9 cellular contexts compared by ENCODE assay signal in the genomic region with DNA sequence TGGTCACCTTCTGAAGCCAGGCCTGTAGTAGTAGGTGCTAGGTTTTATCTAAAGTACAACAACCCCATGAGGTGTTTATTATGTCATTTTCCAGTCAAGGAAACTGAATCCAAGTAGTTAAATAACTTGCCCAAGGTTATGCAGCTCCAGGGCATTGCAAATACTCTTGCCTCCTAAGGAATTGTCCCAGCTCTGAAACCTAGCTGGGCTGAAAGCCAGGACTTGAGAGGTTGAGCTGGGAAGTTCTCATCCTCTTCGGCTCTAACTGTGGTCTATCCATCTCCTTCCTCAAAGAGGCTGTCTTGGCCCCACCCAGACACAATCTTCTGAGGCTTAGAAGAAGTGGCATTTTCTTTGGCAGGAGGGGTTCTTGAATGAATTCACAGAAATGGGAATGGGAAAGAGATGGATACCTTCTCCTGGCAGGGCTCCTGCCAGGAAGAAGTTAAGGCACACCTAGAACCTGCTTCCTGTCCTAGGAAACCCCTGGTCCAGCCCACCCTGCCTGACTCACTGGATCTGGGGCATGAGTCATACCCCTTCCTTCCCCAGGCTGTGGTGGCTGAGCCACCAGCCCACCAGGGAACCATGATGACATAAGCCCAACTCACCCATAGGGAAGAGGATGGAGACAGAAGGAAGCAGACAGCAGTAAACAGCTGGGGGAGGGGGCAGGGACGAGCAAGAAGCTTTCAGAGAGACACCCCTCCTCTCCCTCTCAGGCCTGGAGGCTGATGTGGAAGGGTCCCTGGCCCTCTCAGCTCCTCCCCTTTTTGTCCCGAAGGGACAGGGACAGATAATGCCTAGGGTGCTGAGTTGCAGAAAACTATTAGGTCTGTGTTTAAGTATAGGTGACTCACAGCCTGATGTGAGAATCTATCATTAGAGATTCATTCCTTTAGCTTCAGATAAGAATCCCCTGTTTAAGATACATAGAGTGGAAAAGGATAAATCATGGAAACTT.
DNase-seq lines count a peak whose midpoint lies in the region; ATAC-seq and TF ChIP-seq lines count a peak whose summit lies in the region.
"Had no signal": no experiment of that assay in that cellular context is flagged by ENCODE, and none has a peak within 500 bp of the region (broad histone marks: within the 10 kb centered on the region; RNA-seq: fewer than 3 reads in every experiment).

No MANE protein-coding gene starts in this region.

- ATAC-seq in HG02884 (IDR thresholded peaks at IDR 0.05; ENCODE audit: unreplicated experiment): no peak
- ATAC-seq in GM18517 (IDR thresholded peaks at IDR 0.05; ENCODE audit: unreplicated experiment): no peak

- peak; percentile 76 for DNase-seq in activated effector memory CD4-positive, alpha-beta T cell treated with anti-CD3 and anti-CD28 coated beads, Interleukin-2, amount 50 U/mL, for 16 hours
- no peak for DNase-seq in activated effector memory CD4-positive, alpha-beta T cell treated with Interleukin-2 at 50 U/mL for 16 hours
- DNase-seq in SW 1271 (lab: John Stamatoyannopoulos, UW): peak; percentile 90 to 91
- peak; percentile 85 for DNase-seq in fibroblast of mammary gland (ENCODE audit: low read depth)
- peak; percentile 67 for DNase-seq in stimulated activated CD8-positive, alpha-beta memory T cell treated with anti-CD3 and anti-CD28 coated beads, Interleukin-4, amount 100 ng/mL, for 48 hours
- no peak for DNase-seq in effector CD4-positive, alpha-beta T cell
- DNase-seq: colonic mucosa had no signal

- no peak for TF ChIP-seq CTCF in fibroblast of mammary gland (conservative IDR thresholded peaks at IDR 0.05; ENCODE audit: control insufficient read depth, insufficient read depth, low read depth, low read length)

- H3K4me3 ChIP-seq in fibroblast of mammary gland (ENCODE audit: control insufficient read depth, low read depth, low read length): no peak overlapping the region
- H3K4me3 ChIP-seq: colonic mucosa had no signal

Comparison
In these comparisons a context has a peak if more than half of its experiments do, and no peak if none do; other contexts are left out.
1. DNase-seq: peak in activated effector memory CD4-positive, alpha-beta T cell treated with anti-CD3 and anti-CD28 coated beads, Interleukin-2, amount 50 U/mL, for 16 hours (single experiment), SW 1271 (2 of 2), fibroblast of mammary gland (single experiment) and stimulated activated CD8-positive, alpha-beta memory T cell treated with anti-CD3 and anti-CD28 coated beads, Interleukin-4, amount 100 ng/mL, for 48 hours (single experiment); none in activated effector memory CD4-positive, alpha-beta T cell treated with Interleukin-2 at 50 U/mL for 16 hours (single experiment) and effector CD4-positive, alpha-beta T cell (single experiment).